ENCODE assay signal across 33 cellular contexts in genomic region chr1:177133977-177134538, GRCh38. TPM values are rescaled to one million over a fixed set of nuclear protein-coding genes. Genes with fewer than 3 reads are reported as not detected.
"Had no signal": no experiment of that assay in that cellular context is flagged by ENCODE, and none has a peak within 500 bp of the region (broad histone marks: within the 10 kb centered on the region; RNA-seq: fewer than 3 reads in every experiment).

No MANE protein-coding gene starts in this region.

- H3K4me2 ChIP-seq: hepatocyte had no signal

- H3K79me2 ChIP-seq: hepatocyte had no signal

- H3K27me3 ChIP-seq: adrenal gland, body of pancreas, esophagus muscularis mucosa, gastrocnemius medialis had no signal

- H3K4me1 ChIP-seq: body of pancreas, foreskin keratinocyte, gastrocnemius medialis, heart right ventricle had no signal

- DNase-seq: activated CD4-positive, alpha-beta memory T cell treated with anti-CD3 and anti-CD28 coated beads, Interleukin-2, amount 10 ng/mL, durations not matched to agents 7 days and 5 days; activated CD4-positive, alpha-beta T cell treated with anti-CD3 and anti-CD28 coated beads for 1 hour; activated CD4-positive, alpha-beta T cell treated with anti-CD3 and anti-CD28 coated beads for 4 hours; activated CD4-positive, alpha-beta T cell treated with anti-CD3 and anti-CD28 coated beads, Interleukin-2, amount 10 ng/mL, durations not matched to agents 7 days and 5 days; activated CD4-positive, alpha-beta T cell treated with anti-CD3 and anti-CD28 coated beads, Interleukin-2, amount 50 U/mL, for 4 hours; activated CD8-positive, alpha-beta memory T cell treated with anti-CD3 and anti-CD28 coated beads, Interleukin-2, amount 50 U/mL, for 48 hours; activated effector memory CD4-positive, alpha-beta T cell treated with anti-CD3 and anti-CD28 coated beads, Interleukin-2, amount 50 U/mL, for 16 hours; activated naive CD4-positive, alpha-beta T cell treated with anti-CD3 and anti-CD28 coated beads for 36 hours; activated naive CD8-positive, alpha-beta T cell treated with anti-CD3 and anti-CD28 coated beads for 36 hours; activated naive CD8-positive, alpha-beta T cell treated with anti-CD3 and anti-CD28 coated beads, Interleukin-2, amount 50 U/mL, for 24 hours; activated T-cell treated with anti-CD3 and anti-CD28 coated beads for 4 hours; activated T-cell treated with anti-CD3 and anti-CD28 coated beads, Interleukin-2, amount 50 U/mL, for 4 hours; adrenal gland; amygdala; aorta; body of pancreas; caudate nucleus; cortex of kidney; dermis blood vessel endothelial cell; effector CD4-positive, alpha-beta T cell; effector memory CD8-positive, alpha-beta T cell; erythroblast; foreskin keratinocyte; gastrocnemius medialis; glutamatergic neuron; heart right ventricle; T-helper 17 cell; T1000 had no signal

- H3K4me3 ChIP-seq: adrenal gland, body of pancreas, esophagus muscularis mucosa, gastrocnemius medialis, heart right ventricle, hepatocyte had no signal

- H3K9me3 ChIP-seq: adrenal gland, body of pancreas, esophagus muscularis mucosa, gastrocnemius medialis, heart right ventricle had no signal

- H2AFZ ChIP-seq: hepatocyte had no signal

- H3K27ac ChIP-seq: adrenal gland, body of pancreas, esophagus muscularis mucosa, foreskin keratinocyte, gastrocnemius medialis, heart right ventricle, hepatocyte had no signal

- H3K36me3 ChIP-seq: adrenal gland, esophagus muscularis mucosa, gastrocnemius medialis, heart right ventricle had no signal

RNA-seq across cellular contexts. Expression of gene ASTN1, which starts 30.5 kb away (rescaled TPM):
- total RNA-seq: activated CD4-positive, alpha-beta memory T cell treated with anti-CD3 and anti-CD28 coated beads, Interleukin-2, amount 10 ng/mL, durations not matched to agents 7 days and 5 days; activated CD4-positive, alpha-beta T cell treated with anti-CD3 and anti-CD28 coated beads, Interleukin-2, amount 10 ng/mL, durations not matched to agents 7 days and 5 days; activated naive CD4-positive, alpha-beta T cell treated with anti-CD3 and anti-CD28 coated beads for 36 hours; activated naive CD8-positive, alpha-beta T cell treated with anti-CD3 and anti-CD28 coated beads for 36 hours; activated T-cell treated with anti-CD3 and anti-CD28 coated beads, Interleukin-2, amount 50 U/mL, for 4 hours; activated T-helper 1 cell treated with anti-CD3 and anti-CD28 coated beads, Interleukin-12 subunit alpha, Interleukin-12 subunit beta, Interleukin-2, Interleukin-4 antibody, amounts not matched to agents 30 ng/mL and 10 ng/mL and 1 ng/mL, durations not matched to agents 14 hours and 24 hours and 36 hours; activated T-helper 2 cell treated with anti-CD3 and anti-CD28 coated beads, Interferon-gamma antibody, Interleukin-2, Interleukin-4, amounts not matched to agents 10 μg/mL and 5 μg/mL and 100 μg/mL, durations not matched to agents 14 hours and 24 hours and 36 hours; chondrocyte; dermis blood vessel endothelial cell; T-helper 17 cell had no signal
- polyA plus RNA-seq: aorta, foreskin keratinocyte, hepatocyte had no signal

RNA-seq across cellular contexts. Expression of gene BRINP2, which starts 36.7 kb away (rescaled TPM):
- total RNA-seq: activated CD4-positive, alpha-beta memory T cell treated with anti-CD3 and anti-CD28 coated beads, Interleukin-2, amount 10 ng/mL, durations not matched to agents 7 days and 5 days; activated CD4-positive, alpha-beta T cell treated with anti-CD3 and anti-CD28 coated beads, Interleukin-2, amount 10 ng/mL, durations not matched to agents 7 days and 5 days; activated naive CD4-positive, alpha-beta T cell treated with anti-CD3 and anti-CD28 coated beads for 36 hours; activated naive CD8-positive, alpha-beta T cell treated with anti-CD3 and anti-CD28 coated beads for 36 hours; activated T-cell treated with anti-CD3 and anti-CD28 coated beads, Interleukin-2, amount 50 U/mL, for 4 hours; activated T-helper 2 cell treated with anti-CD3 and anti-CD28 coated beads, Interferon-gamma antibody, Interleukin-2, Interleukin-4, amounts not matched to agents 10 μg/mL and 5 μg/mL and 100 μg/mL, durations not matched to agents 14 hours and 24 hours and 36 hours; aorta; body of pancreas; chondrocyte; dermis blood vessel endothelial cell; gastrocnemius medialis; T-helper 17 cell had no signal
- polyA plus RNA-seq: aorta, hepatocyte had no signal
